In genomic region chr4:84498203-84499026, GRCh38 we compare ENCODE assay signal across 8 cellular contexts. TPM values are rescaled to one million over a fixed set of nuclear protein-coding genes. Genes with fewer than 3 reads are reported as not detected.
DNase-seq lines count a peak whose midpoint lies in the region; ATAC-seq and FAIRE-seq lines count a peak whose summit lies in the region.

No MANE protein-coding gene starts in this region.

- H3K9me3 Mint-ChIP-seq in activated naive CD8-positive, alpha-beta T cell treated with anti-CD3 and anti-CD28 coated beads, Interleukin-2, amount 50 U/mL, for 24 hours: peaks cover 20% of the 10 kb centered on the region

- 1 to 3% (median 1%) methylated on average over 59 to 64 of the region's 64 CpGs for WGBS in small intestine, 3 donors

- no peaks in the 10 kb centered on the region for H3K9me3 ChIP-seq in iPS-15b (ENCODE audit: control insufficient read depth, insufficient read depth, low read length)
- H3K9me3 ChIP-seq in skeletal muscle tissue (ENCODE audit: control insufficient read depth in 3 of 3, low read length in 3 of 3): no peaks in the 10 kb centered on the region
- no peaks in the 10 kb centered on the region for H3K9me3 ChIP-seq in small intestine (ENCODE audit: control insufficient read depth, low read depth)

- H3K36me3 Mint-ChIP-seq in activated naive CD8-positive, alpha-beta T cell treated with anti-CD3 and anti-CD28 coated beads, Interleukin-2, amount 50 U/mL, for 24 hours (ENCODE audit: low read depth): peaks cover 9% of the 10 kb centered on the region

- H3K9ac ChIP-seq in iPS-15b (ENCODE audit: low read depth, low read length) (no peak overlapping the region), skeletal muscle tissue (ENCODE audit: low read depth in 1 of 3, low read length in 3 of 3) (peak overlapping the region in 1 of 3 donors; percentile 33)

- H3K27ac ChIP-seq in skeletal muscle tissue (ENCODE audit: low read depth, low read length) (no peak overlapping the region), small intestine (ENCODE audit: low read depth in 1 of 2, low read length in 1 of 2) (no peak overlapping the region)

- peak overlapping the region; percentile 47 for H3K4me3 ChIP-seq in iPS-15b (ENCODE audit: low read depth, low read length)
- peak overlapping the region; percentile 62 to 66 (median 65) for H3K4me3 ChIP-seq in skeletal muscle tissue (ENCODE audit: low read length in 3 of 3)
- H3K4me3 ChIP-seq in small intestine (ENCODE audit: low read depth in 1 of 2, low read length in 2 of 2): peak overlapping the region in 1 of 2 donors; percentile 28

- peak overlapping the region; percentile 75 for H3K4me3 Mint-ChIP-seq in activated naive CD8-positive, alpha-beta T cell treated with anti-CD3 and anti-CD28 coated beads, Interleukin-2, amount 50 U/mL, for 24 hours

- FAIRE-seq in small intestine (lab: Jason Lieb, UNC): no peak

- H3K27ac Mint-ChIP-seq in activated naive CD8-positive, alpha-beta T cell treated with anti-CD3 and anti-CD28 coated beads, Interleukin-2, amount 50 U/mL, for 24 hours: no peak overlapping the region

- peaks cover 17% of the 10 kb centered on the region for H3K4me1 Mint-ChIP-seq in activated naive CD8-positive, alpha-beta T cell treated with anti-CD3 and anti-CD28 coated beads, Interleukin-2, amount 50 U/mL, for 24 hours

- H3K27me3 ChIP-seq in iPS-15b (ENCODE audit: control insufficient read depth, insufficient read depth, low read length) (peaks cover 96% of the 10 kb centered on the region), skeletal muscle tissue (ENCODE audit: control insufficient read depth in 3 of 3, insufficient read depth in 3 of 3, low read length in 3 of 3) (peaks cover 97 to 99% (median 98%) of the 10 kb centered on the region in 3 donors), small intestine (ENCODE audit: control insufficient read depth in 2 of 2, insufficient read depth in 2 of 2, low read length in 2 of 2) (peaks cover 10 to 75% of the 10 kb centered on the region in 2 donors)

- ATAC-seq in activated naive CD8-positive, alpha-beta T cell treated with anti-CD3 and anti-CD28 coated beads, Interleukin-2, amount 50 U/mL, for 24 hours: peak; percentile 18

- peak; percentile 49 for DNase-seq in COR-L47 (lab: John Stamatoyannopoulos, UW)
- DNase-seq in Kasumi-1 (lab: John Stamatoyannopoulos, UW): peak; percentile 35 to 58
- DNase-seq in activated naive CD8-positive, alpha-beta T cell treated with anti-CD3 and anti-CD28 coated beads, Interleukin-2, amount 50 U/mL, for 24 hours: no peak
- DNase-seq in DMS153 (lab: John Stamatoyannopoulos, UW): no peak
- no peak for DNase-seq in NAMALWA (ENCODE audit: low spot score)
- DNase-seq in small intestine: no peak

- peaks cover 12% of the 10 kb centered on the region for H3K4me1 ChIP-seq in iPS-15b (ENCODE audit: control insufficient read depth, insufficient read depth, low read length)
- H3K4me1 ChIP-seq in skeletal muscle tissue (ENCODE audit: control insufficient read depth in 3 of 3, insufficient read depth in 3 of 3, low read length in 3 of 3): peaks cover 16 to 35% (median 27%) of the 10 kb centered on the region in 3 donors
- peaks cover 3 to 12% of the 10 kb centered on the region in 2 donors for H3K4me1 ChIP-seq in small intestine (ENCODE audit: control insufficient read depth in 2 of 2, insufficient read depth in 1 of 2, low read depth in 1 of 2, low read length in 1 of 2)

- H3K36me3 ChIP-seq in iPS-15b (ENCODE audit: control insufficient read depth, insufficient read depth, low read length) (no peaks in the 10 kb centered on the region), skeletal muscle tissue (ENCODE audit: control insufficient read depth in 3 of 3, insufficient read depth in 3 of 3, low read length in 3 of 3) (no peaks in the 10 kb centered on the region), small intestine (ENCODE audit: control insufficient read depth in 2 of 2, insufficient read depth in 2 of 2, low read length in 2 of 2) (no peaks in the 10 kb centered on the region)

- peaks cover 90% of the 10 kb centered on the region for H3K27me3 Mint-ChIP-seq in activated naive CD8-positive, alpha-beta T cell treated with anti-CD3 and anti-CD28 coated beads, Interleukin-2, amount 50 U/mL, for 24 hours

RNA-seq across cellular contexts. Expression of gene NKX6-1, which starts 0.7 kb away (rescaled TPM):
- total RNA-seq in skeletal muscle tissue: not detected
- polyA plus RNA-seq in small intestine: not detected

Comparison
In these comparisons a context has a peak if more than half of its experiments do, and no peak if none do; other contexts are left out.
1. DNase-seq: peak in COR-L47 (single experiment) and Kasumi-1 (2 of 2); none in activated naive CD8-positive, alpha-beta T cell treated with anti-CD3 and anti-CD28 coated beads, Interleukin-2, amount 50 U/mL, for 24 hours (single experiment), DMS153 (single experiment), NAMALWA (single experiment) and small intestine (single experiment).